In genomic region chr9:71647094-71647591, GRCh38 we compare ENCODE assay signal across 8 cellular contexts.
DNase-seq lines count a peak whose midpoint lies in the region; ATAC-seq and FAIRE-seq lines count a peak whose summit lies in the region.

No MANE protein-coding gene starts in this region.

- intact Hi-C loops in CD4-positive, alpha-beta memory T cell (cut with micrococcal nuclease) = no loop called here
- intact Hi-C loops in aorta (cut with DNase I) = no loop called here

- DNase-seq in CD4-positive, alpha-beta memory T cell = no peak
- DNase-seq in RCC 7860 (ENCODE audit: low spot score) = peak; percentile 65
- DNase-seq in dermis blood vessel endothelial cell = peak; percentile 92
- DNase-seq in mesendoderm = peak; percentile 49
- peak; percentile 80 to 86 for DNase-seq in aorta
- DNase-seq in NOMO-1 treated with DMSO at 0.1 percent for 48 hours (lab: John Stamatoyannopoulos, UW; ENCODE audit: unreplicated experiment) = no peak

- ATAC-seq in GM21529 (IDR thresholded peaks at IDR 0.05; ENCODE audit: unreplicated experiment) (peak; percentile 41), aorta (ENCODE audit: low FRiP score) (peak; percentile 62), HG03159 (IDR thresholded peaks at IDR 0.05; ENCODE audit: unreplicated experiment) (no peak)

- H4K5ac ChIP-seq in mesendoderm (ENCODE audit: low read length) = no peak overlapping the region

- H3K56ac ChIP-seq in mesendoderm (ENCODE audit: low read length) = peak overlapping the region; percentile 36

- no peaks in the 10 kb centered on the region for H3K79me1 ChIP-seq in mesendoderm (ENCODE audit: low read length)

- H3K27me3 ChIP-seq in CD4-positive, alpha-beta memory T cell (ENCODE audit: insufficient read depth, low read length) = no peaks in the 10 kb centered on the region
- no peaks in the 10 kb centered on the region for H3K27me3 ChIP-seq in mesendoderm (ENCODE audit: insufficient read depth, low read length, poor library complexity)
- no peaks in the 10 kb centered on the region for H3K27me3 ChIP-seq in aorta (ENCODE audit: control insufficient read depth in 1 of 2, insufficient read depth in 2 of 2, low read length in 1 of 2)

- H3K36me3 ChIP-seq in CD4-positive, alpha-beta memory T cell (ENCODE audit: insufficient read depth, low read length) = no peaks in the 10 kb centered on the region
- H3K36me3 ChIP-seq in mesendoderm (ENCODE audit: control insufficient read depth, insufficient read depth, low read length) (no peaks in the 10 kb centered on the region), aorta (ENCODE audit: control insufficient read depth in 1 of 2, insufficient read depth in 2 of 2, low read length in 1 of 2) (no peaks in the 10 kb centered on the region)

- peak; percentile 83 for FAIRE-seq in RCC 7860 (lab: Jason Lieb, UNC)

- no peak overlapping the region for H2BK15ac ChIP-seq in mesendoderm (replicated peaks; ENCODE audit: low read depth)

- no peaks in the 10 kb centered on the region for H3K9me3 ChIP-seq in CD4-positive, alpha-beta memory T cell (ENCODE audit: control insufficient read depth in 1 of 2, low read length in 2 of 2)
- peaks cover 2% of the 10 kb centered on the region for H3K9me3 ChIP-seq in aorta (ENCODE audit: control insufficient read depth, low read length)

- POLR2A ChIA-PET in CD4-positive, alpha-beta memory T cell (lab: Charles Lee; ENCODE audit: partially characterized antibody) = interaction anchor here (0.8 to 2.2 kb wide), 4 partner anchors 38 to 136 kb away, joined by 3 to 11 read pairs (median 3); no protein-coding TSS in a partner anchor

- H3K27me3 Mint-ChIP-seq in CD4-positive, alpha-beta memory T cell = no peaks in the 10 kb centered on the region

- H2BK5ac ChIP-seq in mesendoderm (ENCODE audit: low read length) = no peak overlapping the region

- H3K9me3 Mint-ChIP-seq in CD4-positive, alpha-beta memory T cell = peaks cover 0 to 2% (median 0%) of the 10 kb centered on the region in 8 donors

- H3K18ac ChIP-seq in mesendoderm (ENCODE audit: low read length) = no peak overlapping the region

- H3K79me2 ChIP-seq in mesendoderm (ENCODE audit: control insufficient read depth, insufficient read depth, low read length) = no peaks in the 10 kb centered on the region

- CTCF ChIA-PET in CD4-positive, alpha-beta memory T cell (lab: Charles Lee; ENCODE audit: partially characterized antibody) = interaction anchor here (0.9 to 1.8 kb wide), 9 partner anchors 8 to 379 kb away, joined by 3 to 11 read pairs (median 6); no protein-coding TSS in a partner anchor

- peak overlapping the region in 4 of 7 donors; percentile 7 to 58 (median 17) for H3K27ac Mint-ChIP-seq in CD4-positive, alpha-beta memory T cell

- peak overlapping the region in 1 of 2 donors; percentile 4 for H3K4me3 ChIP-seq in CD4-positive, alpha-beta memory T cell (ENCODE audit: low read length in 2 of 2)
- no peak overlapping the region for H3K4me3 ChIP-seq in mesendoderm (ENCODE audit: low read length)
- H3K4me3 ChIP-seq in aorta (ENCODE audit: low read length in 2 of 2) = no peak overlapping the region

- peak overlapping the region; percentile 59 to 88 (median 78) for H3K4me3 Mint-ChIP-seq in CD4-positive, alpha-beta memory T cell

- H3K4me1 Mint-ChIP-seq in CD4-positive, alpha-beta memory T cell = peaks cover 21 to 45% (median 30%) of the 10 kb centered on the region in 4 donors

- no peak overlapping the region for H3K9ac ChIP-seq in mesendoderm (ENCODE audit: low read length)

- H4K8ac ChIP-seq in mesendoderm (ENCODE audit: low read depth, low read length) = no peak overlapping the region

- no peak overlapping the region for H3K4ac ChIP-seq in mesendoderm (ENCODE audit: low read depth, low read length)

- no CpG with 5 or more reads among the region's 7 CpGs for WGBS in mesendoderm (ENCODE audit: extremely low coverage, insufficient coverage, low lambda C conversion rate)
- 3 to 4% methylated on average over 7 of the region's 7 CpGs for WGBS in aorta, 2 donors

- no peak overlapping the region for H2BK120ac ChIP-seq in mesendoderm (ENCODE audit: low read depth, low read length)

- H3K4me2 ChIP-seq in mesendoderm (ENCODE audit: low read length) = no peak overlapping the region

- H3K4me1 ChIP-seq in CD4-positive, alpha-beta memory T cell (ENCODE audit: insufficient read depth, low read length) = peaks cover 21% of the 10 kb centered on the region
- peaks cover 4% of the 10 kb centered on the region for H3K4me1 ChIP-seq in mesendoderm (ENCODE audit: control insufficient read depth, low read depth, low read length)
- no peaks in the 10 kb centered on the region for H3K4me1 ChIP-seq in aorta (ENCODE audit: control insufficient read depth in 1 of 2, insufficient read depth in 2 of 2, low read length in 2 of 2)

- H3K36me3 Mint-ChIP-seq in CD4-positive, alpha-beta memory T cell = no peaks in the 10 kb centered on the region

- H3K23ac ChIP-seq in mesendoderm (ENCODE audit: low read length) = no peak overlapping the region

- no peak overlapping the region for H2AK5ac ChIP-seq in mesendoderm (ENCODE audit: low read length)

- H3K27ac ChIP-seq in CD4-positive, alpha-beta memory T cell (ENCODE audit: low read depth, low read length) = no peak overlapping the region
- H3K27ac ChIP-seq in mesendoderm (ENCODE audit: low read depth, low read length) (no peak overlapping the region), aorta (ENCODE audit: low read depth in 1 of 2, low read length in 2 of 2) (no peak overlapping the region)

Comparison
In these comparisons a context has a peak if more than half of its experiments do, and no peak if none do; other contexts are left out.
1. DNase-seq: peak in RCC 7860 (single experiment), dermis blood vessel endothelial cell (single experiment), mesendoderm (single experiment) and aorta (2 of 2); none in CD4-positive, alpha-beta memory T cell (0 of 5) and NOMO-1 treated with DMSO at 0.1 percent for 48 hours (single experiment).